ENCODE assay signal across 3 cellular contexts in the genomic region with DNA sequence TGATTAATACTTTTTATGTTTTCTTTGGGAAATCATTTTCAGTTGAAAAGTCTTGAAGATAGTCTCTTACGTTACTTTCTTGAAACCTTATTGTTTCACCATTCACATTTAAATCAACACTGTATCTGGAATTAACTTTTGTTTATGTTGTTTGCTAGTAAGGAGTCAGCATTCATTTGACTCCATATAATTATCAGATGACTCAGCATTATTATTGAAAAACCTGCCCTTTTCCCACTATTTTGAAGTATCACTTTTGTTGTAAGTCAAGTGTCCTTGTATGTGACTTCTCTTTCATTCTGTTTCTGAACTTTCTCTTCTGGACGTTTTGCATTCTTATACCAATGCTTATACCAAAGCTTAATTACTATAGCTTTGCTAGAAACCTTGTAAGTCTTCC.
A peak's percentile ranks its signal among the peaks of the same experiment; 100 is the strongest.
TF ChIP-seq lines count a peak whose summit lies in the region.

No MANE protein-coding gene starts in this region.

TF ChIP-seq in A549, 52 proteins besides CTCF, POLR2A, EP300 and RAD21:
- TF ChIP-seq, protein P1, sequence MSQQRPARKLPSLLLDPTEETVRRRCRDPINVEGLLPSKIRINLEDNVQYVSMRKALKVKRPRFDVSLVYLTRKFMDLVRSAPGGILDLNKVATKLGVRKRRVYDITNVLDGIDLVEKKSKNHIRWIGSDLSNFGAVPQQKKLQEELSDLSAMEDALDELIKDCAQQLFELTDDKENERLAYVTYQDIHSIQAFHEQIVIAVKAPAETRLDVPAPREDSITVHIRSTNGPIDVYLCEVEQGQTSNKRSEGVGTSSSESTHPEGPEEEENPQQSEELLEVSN (IDR thresholded peaks at IDR 0.05; ENCODE audit: borderline replicate concordance, low read depth), result no peak
- no peak for TF ChIP-seq GATA3 (IDR thresholded peaks at IDR 0.05; ENCODE audit: borderline replicate concordance)
- TF ChIP-seq TFCP2L1 (CRISPR knock-in tag; IDR thresholded peaks at IDR 0.05), result no peak
- TF ChIP-seq RARB (CRISPR knock-in tag; IDR thresholded peaks at IDR 0.05), result no peak
- TF ChIP-seq SREBF2 (IDR thresholded peaks at IDR 0.05), result no peak
- peak; percentile 93 for TF ChIP-seq MAFK (IDR thresholded peaks at IDR 0.05; ENCODE audit: partially characterized antibody)
- TF ChIP-seq NFE2L2 (conservative IDR thresholded peaks at IDR 0.05; ENCODE audit: low read length), result peak; percentile 82
- no peak for TF ChIP-seq CHD2 (IDR thresholded peaks at IDR 0.05; ENCODE audit: low read length, partially characterized antibody)

TF ChIP-seq in IMR-90, 13 proteins besides CTCF, POLR2A, EP300 and RAD21 (continued from another document):
- TF ChIP-seq ELK1 (IDR thresholded peaks at IDR 0.05; ENCODE audit: borderline replicate concordance, low read depth, low read length), result no peak

TF ChIP-seq in K562, 482 proteins besides CTCF, POLR2A, EP300 and RAD21:
- TF ChIP-seq, protein P2, sequence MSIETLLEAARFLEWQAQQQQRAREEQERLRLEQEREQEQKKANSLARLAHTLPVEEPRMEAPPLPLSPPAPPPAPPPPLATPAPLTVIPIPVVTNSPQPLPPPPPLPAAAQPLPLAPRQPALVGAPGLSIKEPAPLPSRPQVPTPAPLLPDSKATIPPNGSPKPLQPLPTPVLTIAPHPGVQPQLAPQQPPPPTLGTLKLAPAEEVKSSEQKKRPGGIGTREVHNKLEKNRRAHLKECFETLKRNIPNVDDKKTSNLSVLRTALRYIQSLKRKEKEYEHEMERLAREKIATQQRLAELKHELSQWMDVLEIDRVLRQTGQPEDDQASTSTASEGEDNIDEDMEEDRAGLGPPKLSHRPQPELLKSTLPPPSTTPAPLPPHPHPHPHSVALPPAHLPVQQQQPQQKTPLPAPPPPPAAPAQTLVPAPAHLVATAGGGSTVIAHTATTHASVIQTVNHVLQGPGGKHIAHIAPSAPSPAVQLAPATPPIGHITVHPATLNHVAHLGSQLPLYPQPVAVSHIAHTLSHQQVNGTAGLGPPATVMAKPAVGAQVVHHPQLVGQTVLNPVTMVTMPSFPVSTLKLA (conservative IDR thresholded peaks at IDR 0.05), result no peak
- TF ChIP-seq MAFK (IDR thresholded peaks at IDR 0.05; ENCODE audit: low read length) (peak; percentile 57; the same call in 1 of the 2 replicates), ZNF696 (CRISPR knock-in tag; conservative IDR thresholded peaks at IDR 0.05) (no peak), U2AF1 (optimal IDR thresholded peaks at IDR 0.05; ENCODE audit: low read depth, low read length) (no peak), MAFG (tag; conservative IDR thresholded peaks at IDR 0.05) (peak; percentile 41; the same call in 1 of the 2 replicates), ESRRA (IDR thresholded peaks at IDR 0.05; ENCODE audit: borderline replicate concordance, low read depth) (no peak), SMAD2 (IDR thresholded peaks at IDR 0.05; ENCODE audit: low read depth, low read length) (no peak), ZNF316 (IDR thresholded peaks at IDR 0.05) (peak; percentile 59), TAF9B (IDR thresholded peaks at IDR 0.05; ENCODE audit: partially characterized antibody) (no peak), RBM17 (IDR thresholded peaks at IDR 0.05; ENCODE audit: borderline replicate concordance, low read depth, low read length) (no peak), MCM5 (IDR thresholded peaks at IDR 0.05; ENCODE audit: low read depth) (no peak), PPARD (CRISPR knock-in tag; IDR thresholded peaks at IDR 0.05) (no peak), ZNF140 (CRISPR knock-in tag; IDR thresholded peaks at IDR 0.05) (no peak), JUNB (CRISPR knock-in tag; conservative IDR thresholded peaks at IDR 0.05) (no peak), MAFF (IDR thresholded peaks at IDR 0.05; ENCODE audit: low read length) (peak; percentile 60), KLF6 (CRISPR knock-in tag; IDR thresholded peaks at IDR 0.05; ENCODE audit: borderline replicate concordance) (no peak), ZNF707 (CRISPR knock-in tag; conservative IDR thresholded peaks at IDR 0.05) (no peak), NFATC3 (IDR thresholded peaks at IDR 0.05) (no peak), ZNF212 (CRISPR knock-in tag; IDR thresholded peaks at IDR 0.05) (no peak), ZKSCAN8 (CRISPR knock-in tag; IDR thresholded peaks at IDR 0.05) (no peak), ZNF778 (CRISPR knock-in tag; IDR thresholded peaks at IDR 0.05) (no peak), ARID1B (IDR thresholded peaks at IDR 0.05) (no peak), DNMT1 (IDR thresholded peaks at IDR 0.05) (no peak), BACH1 (tag; IDR thresholded peaks at IDR 0.05) (no peak), CTBP1 (IDR thresholded peaks at IDR 0.05; ENCODE audit: borderline replicate concordance) (no peak)
- TF ChIP-seq, protein P3, sequence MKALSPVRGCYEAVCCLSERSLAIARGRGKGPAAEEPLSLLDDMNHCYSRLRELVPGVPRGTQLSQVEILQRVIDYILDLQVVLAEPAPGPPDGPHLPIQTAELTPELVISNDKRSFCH (CRISPR knock-in tag; IDR thresholded peaks at IDR 0.05), result no peak
- TF ChIP-seq, protein P3 (tag; IDR thresholded peaks at IDR 0.05), result no peak
- TF ChIP-seq, protein P4, sequence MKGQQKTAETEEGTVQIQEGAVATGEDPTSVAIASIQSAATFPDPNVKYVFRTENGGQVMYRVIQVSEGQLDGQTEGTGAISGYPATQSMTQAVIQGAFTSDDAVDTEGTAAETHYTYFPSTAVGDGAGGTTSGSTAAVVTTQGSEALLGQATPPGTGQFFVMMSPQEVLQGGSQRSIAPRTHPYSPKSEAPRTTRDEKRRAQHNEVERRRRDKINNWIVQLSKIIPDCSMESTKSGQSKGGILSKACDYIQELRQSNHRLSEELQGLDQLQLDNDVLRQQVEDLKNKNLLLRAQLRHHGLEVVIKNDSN (CRISPR knock-in tag; IDR thresholded peaks at IDR 0.05), result no peak
- TF ChIP-seq, protein P5, sequence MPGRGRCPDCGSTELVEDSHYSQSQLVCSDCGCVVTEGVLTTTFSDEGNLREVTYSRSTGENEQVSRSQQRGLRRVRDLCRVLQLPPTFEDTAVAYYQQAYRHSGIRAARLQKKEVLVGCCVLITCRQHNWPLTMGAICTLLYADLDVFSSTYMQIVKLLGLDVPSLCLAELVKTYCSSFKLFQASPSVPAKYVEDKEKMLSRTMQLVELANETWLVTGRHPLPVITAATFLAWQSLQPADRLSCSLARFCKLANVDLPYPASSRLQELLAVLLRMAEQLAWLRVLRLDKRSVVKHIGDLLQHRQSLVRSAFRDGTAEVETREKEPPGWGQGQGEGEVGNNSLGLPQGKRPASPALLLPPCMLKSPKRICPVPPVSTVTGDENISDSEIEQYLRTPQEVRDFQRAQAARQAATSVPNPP (IDR thresholded peaks at IDR 0.05; ENCODE audit: borderline replicate concordance, insufficient read depth, insufficient read length), result no peak
